In genomic region chr1:61049850-61050540, GRCh38 we compare ENCODE assay signal across 8 cellular contexts. TPM values are rescaled to one million over a fixed set of nuclear protein-coding genes. Genes with fewer than 3 reads are reported as not detected.
DNase-seq lines count a peak whose midpoint lies in the region; ATAC-seq and TF ChIP-seq lines count a peak whose summit lies in the region.

No MANE protein-coding gene starts in this region.

- H3K9me3 ChIP-seq in hepatocyte (ENCODE audit: low read depth) (no peaks in the 10 kb centered on the region), vagina (no peaks in the 10 kb centered on the region)

- H3K4me1 ChIP-seq in hepatocyte (ENCODE audit: insufficient read depth) (peaks cover 22% of the 10 kb centered on the region), vagina (peaks cover 25% of the 10 kb centered on the region)

- TF ChIP-seq CTCF in astrocyte of the cerebellum (IDR thresholded peaks at IDR 0.05; ENCODE audit: low read depth, low read length, missing control alignments), result peak; percentile 92
- TF ChIP-seq CTCF in hepatocyte (IDR thresholded peaks at IDR 0.05; ENCODE audit: poor library complexity), result peak; percentile 97
- peak; percentile 73 to 97 (median 97) for TF ChIP-seq CTCF in vagina (IDR thresholded peaks at IDR 0.05)

- no peaks in the 10 kb centered on the region for H4K20me1 ChIP-seq in hepatocyte (ENCODE audit: insufficient read depth, poor library complexity, severe bottlenecking)

- H3K27ac ChIP-seq in hepatocyte (peak overlapping the region; percentile 67), vagina (peak overlapping the region; percentile 97)

- 2% methylated on average over 37 of the region's 48 CpGs for WGBS in hepatocyte (ENCODE audit: low lambda C conversion rate, missing lambda C conversion rate)

- no peaks in the 10 kb centered on the region for H3K36me3 ChIP-seq in hepatocyte (replicated peaks; ENCODE audit: insufficient read depth, low read depth)
- H3K36me3 ChIP-seq in vagina, result no peaks in the 10 kb centered on the region

- DNase-seq in NCI-H1930 (lab: John Stamatoyannopoulos, UW) (peak; percentile 75 to 79), T-helper 9 cell (peak; percentile 89), astrocyte of the cerebellum (ENCODE audit: low read depth) (peak; percentile 62), hepatocyte (ENCODE audit: low spot score) (peak; percentile 93), renal cortical epithelial cell (ENCODE audit: low read depth) (peak; percentile 65), vagina (ENCODE audit: extremely low spot score in 2 of 2) (no peak)

- peak overlapping the region; percentile 25; the same call in 1 of the 2 replicates for H3K4me3 ChIP-seq in GM08714 (ENCODE audit: low read length)
- H3K4me3 ChIP-seq in astrocyte of the cerebellum (ENCODE audit: low read depth, low read length), result peak overlapping the region; percentile 66
- H3K4me3 ChIP-seq in hepatocyte, result peak overlapping the region; percentile 99
- peak overlapping the region; percentile 76 to 97 for H3K4me3 ChIP-seq in vagina

- in situ Hi-C loops in astrocyte of the cerebellum (cut with HindIII; ENCODE audit: low sequenced_read_pairs), result no loop called here

- peak; percentile 72 for ATAC-seq in HG02678 (IDR thresholded peaks at IDR 0.05; ENCODE audit: unreplicated experiment)

- H3K9me2 ChIP-seq in hepatocyte (replicated peaks; ENCODE audit: insufficient read depth), result no peaks in the 10 kb centered on the region

- H3K79me2 ChIP-seq in hepatocyte, result no peaks in the 10 kb centered on the region

- intact Hi-C loops in vagina (cut with DNase I), result loop anchor here (2.0 to 10.0 kb wide), 6 partner anchors 31 to 1075 kb away; no protein-coding TSS in a partner anchor

- TF ChIP-seq POLR2A in vagina (IDR thresholded peaks at IDR 0.05), result peak in 1 of 2 donors; percentile 23

- peaks cover 38% of the 10 kb centered on the region for H3K27me3 ChIP-seq in hepatocyte
- no peaks in the 10 kb centered on the region for H3K27me3 ChIP-seq in vagina

- H3K4me2 ChIP-seq in hepatocyte, result peak overlapping the region; percentile 96

- H2AFZ ChIP-seq in hepatocyte, result peak overlapping the region; percentile 99

RNA-seq across cellular contexts. Expression of gene NFIA, which starts 32.4 kb away (rescaled TPM):
- total RNA-seq in hepatocyte, result 15.1 and 18.1 TPM in 2 replicates
- 12.6 and 18.2 TPM in 2 replicates for polyA plus RNA-seq in hepatocyte
- 2.1 and 8.2 TPM in 2 replicates for total RNA-seq in renal cortical epithelial cell
- 59.2 TPM for total RNA-seq in vagina

Comparison
In these comparisons a context has a peak if more than half of its experiments do, and no peak if none do; other contexts are left out.
1. H3K4me3 ChIP-seq: peak in every context shown above with its lines; median percentile 99 in hepatocyte; 86 in vagina; 66 in astrocyte of the cerebellum; 25 in GM08714.
2. DNase-seq: peak in NCI-H1930 (2 of 2), T-helper 9 cell (single experiment), astrocyte of the cerebellum (single experiment), hepatocyte (single experiment) and renal cortical epithelial cell (single experiment); none in vagina (0 of 2).
3. Peak in every context shown above with its lines, with median percentiles within 50 percentile points of each other: CTCF ChIP-seq.